ENCODE assay signal across 25 cellular contexts in genomic region chr6:111347589-111347988, GRCh38.
"Had no signal": no experiment of that assay in that cellular context is flagged by ENCODE, and none has a peak within 500 bp of the region (broad histone marks: within the 10 kb centered on the region; RNA-seq: fewer than 3 reads in every experiment).

No MANE protein-coding gene starts in this region.

- H3K4me1 Mint-ChIP-seq: immature natural killer cell; naive thymus-derived CD8-positive, alpha-beta T cell had no signal

- H3K27ac ChIP-seq: coronary artery, esophagus muscularis mucosa, heart right ventricle, left ventricle myocardium inferior, lower lobe of right lung, ovary, psoas muscle, skin epidermis, thoracic aorta, tibial nerve, vagina had no signal

- ATAC-seq: heart right ventricle; lower lobe of right lung; naive thymus-derived CD8-positive, alpha-beta T cell; psoas muscle; right cardiac atrium; stimulated activated naive B cell treated with anti-CD40 and anti-IgM and Interleukin-4, amounts not matched to agents 10 μg/mL and 1 μg/mL and 100 μg/mL, for 72 hours had no signal

- H3K27ac Mint-ChIP-seq: immature natural killer cell; stimulated activated naive B cell treated with anti-CD40 and anti-IgM and Interleukin-4, amounts not matched to agents 10 μg/mL and 1 μg/mL and 100 μg/mL, for 72 hours; stimulated activated naive CD8-positive, alpha-beta T cell treated with anti-CD3 and anti-CD28 coated beads, Interleukin-15, Interleukin-2, amounts not matched to agents 100 ng/mL and 50 ng/mL, for 24 hours had no signal

- H3K9me3 Mint-ChIP-seq: immature natural killer cell; naive thymus-derived CD8-positive, alpha-beta T cell; stimulated activated naive B cell treated with anti-CD40 and anti-IgM and Interleukin-4, amounts not matched to agents 10 μg/mL and 1 μg/mL and 100 μg/mL, for 72 hours; stimulated activated naive CD8-positive, alpha-beta T cell treated with anti-CD3 and anti-CD28 coated beads, Interleukin-15, Interleukin-2, amounts not matched to agents 100 ng/mL and 50 ng/mL, for 24 hours had no signal

- H3K27me3 ChIP-seq: esophagus muscularis mucosa, heart right ventricle, ovary, tibial nerve, vagina had no signal

- H3K4me3 Mint-ChIP-seq: immature natural killer cell; naive thymus-derived CD8-positive, alpha-beta T cell; stimulated activated naive B cell treated with anti-CD40 and anti-IgM and Interleukin-4, amounts not matched to agents 10 μg/mL and 1 μg/mL and 100 μg/mL, for 72 hours; stimulated activated naive CD8-positive, alpha-beta T cell treated with anti-CD3 and anti-CD28 coated beads, Interleukin-15, Interleukin-2, amounts not matched to agents 100 ng/mL and 50 ng/mL, for 24 hours had no signal

- H3K9me3 ChIP-seq: esophagus muscularis mucosa, heart right ventricle, left ventricle myocardium inferior, lower lobe of right lung, ovary, psoas muscle, thoracic aorta, tibial nerve, vagina had no signal

- H3K27me3 Mint-ChIP-seq: naive thymus-derived CD8-positive, alpha-beta T cell; stimulated activated naive B cell treated with anti-CD40 and anti-IgM and Interleukin-4, amounts not matched to agents 10 μg/mL and 1 μg/mL and 100 μg/mL, for 72 hours; stimulated activated naive CD8-positive, alpha-beta T cell treated with anti-CD3 and anti-CD28 coated beads, Interleukin-15, Interleukin-2, amounts not matched to agents 100 ng/mL and 50 ng/mL, for 24 hours had no signal

- H3K4me3 ChIP-seq: coronary artery, esophagus muscularis mucosa, heart right ventricle, left ventricle myocardium inferior, lower lobe of right lung, ovary, psoas muscle, skin epidermis, thoracic aorta, tibial nerve, vagina had no signal

- H3K4me1 ChIP-seq: heart right ventricle, left ventricle myocardium inferior, lower lobe of right lung, psoas muscle, tibial nerve, vagina had no signal

- H3K36me3 ChIP-seq: ovary had no signal

- DNase-seq: dermis blood vessel endothelial cell; effector memory CD4-positive, alpha-beta T cell; foreskin melanocyte; glutamatergic neuron; heart right ventricle; hypothalamus; immature natural killer cell; left ventricle myocardium inferior; lower lobe of right lung; naive thymus-derived CD8-positive, alpha-beta T cell; occipital lobe; ovary; posterior cingulate gyrus; psoas muscle; right cardiac atrium; stimulated activated CD4-positive, alpha-beta T cell treated with anti-CD3 and anti-CD28 coated beads, Interleukin-15, amount 100 ng/mL, for 24 hours; stimulated activated CD4-positive, alpha-beta T cell treated with anti-CD3 and anti-CD28 coated beads, Interleukin-2, amount 100 ng/mL, for 48 hours; stimulated activated naive B cell treated with anti-CD40 and anti-IgM and Interleukin-4, amounts not matched to agents 10 μg/mL and 1 μg/mL and 100 μg/mL, for 72 hours had no signal
